ENCODE assay signal across 8 cellular contexts in the genomic region with DNA sequence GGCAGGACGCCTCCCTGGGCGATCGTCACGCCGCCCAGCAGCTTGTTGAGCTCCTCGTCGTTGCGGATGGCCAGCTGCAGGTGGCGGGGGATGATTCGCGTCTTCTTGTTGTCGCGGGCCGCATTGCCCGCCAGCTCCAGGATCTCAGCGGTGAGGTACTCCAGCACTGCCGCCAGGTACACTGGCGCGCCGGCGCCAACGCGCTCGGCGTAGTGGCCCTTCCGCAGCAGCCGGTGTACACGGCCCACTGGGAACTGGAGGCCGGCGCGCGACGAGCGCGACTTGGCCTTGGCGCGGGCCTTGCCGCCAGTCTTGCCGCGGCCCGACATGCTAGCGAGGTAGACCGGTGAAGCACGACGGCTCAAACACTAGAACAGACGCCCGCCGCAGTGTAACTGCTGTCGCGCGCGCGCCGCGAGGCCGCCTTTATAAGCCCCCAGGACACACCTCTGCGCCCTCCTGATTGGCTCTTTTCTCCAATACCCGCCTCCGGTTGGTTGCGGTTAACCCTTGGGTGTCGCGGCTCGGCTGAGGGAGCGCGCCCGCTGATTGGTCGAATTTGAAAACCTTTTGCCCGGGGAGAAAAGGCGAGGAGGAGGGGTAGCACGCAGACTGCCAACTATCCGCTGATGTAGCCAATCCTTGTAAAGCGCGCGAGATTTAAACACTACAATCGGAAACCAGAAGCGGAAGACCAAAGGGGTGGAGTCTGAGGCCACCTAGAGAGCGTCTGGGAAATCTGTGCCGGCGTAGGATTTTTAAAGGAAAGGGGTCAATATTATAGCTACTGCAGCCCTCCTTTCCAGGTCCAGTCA. TPM values are rescaled to one million over a fixed set of nuclear protein-coding genes. Genes with fewer than 3 reads are reported as not detected.
DNase-seq lines count a peak whose midpoint lies in the region; ATAC-seq and TF ChIP-seq lines count a peak whose summit lies in the region.

No MANE protein-coding gene starts in this region.

- peak overlapping the region; percentile 81 for H3K18ac ChIP-seq in H9 (ENCODE audit: insufficient read length, low read depth, low read length)

- peak; percentile 79 for ATAC-seq in RWPE2 (ENCODE audit: low read depth)
- ATAC-seq in natural killer cell: peak; percentile 80 to 92 (median 86)

- H4K5ac ChIP-seq in H9 (ENCODE audit: insufficient read length, low read depth, low read length): no peak overlapping the region

- H3K4me1 Mint-ChIP-seq in H9: peaks cover 32 to 33% of the 10 kb centered on the region in 2 experiments
- H3K4me1 Mint-ChIP-seq in natural killer cell: peaks cover 34 to 43% of the 10 kb centered on the region in 2 donors

- peak overlapping the region; percentile 95 to 97 (median 96); a peak in 6 of 7 replicates for H3K27ac Mint-ChIP-seq in H9
- peak overlapping the region; percentile 95 to 96 for H3K27ac Mint-ChIP-seq in natural killer cell

- H2BK20ac ChIP-seq in H9 (ENCODE audit: low read depth, low read length, poor library complexity, severe bottlenecking): no peak overlapping the region

- no CpG with 5 or more reads among the region's 79 CpGs for WGBS in H9 (ENCODE audit: extremely low coverage, insufficient read length, low lambda C conversion rate)

- H3K9me2 ChIP-seq in Loucy (replicated peaks; ENCODE audit: low read depth, low read length): no peaks in the 10 kb centered on the region

- peak overlapping the region; percentile 95 for H3K14ac ChIP-seq in H9 (ENCODE audit: insufficient read depth, low read length)

- H4K8ac ChIP-seq in H9 (replicated peaks; ENCODE audit: insufficient read length, low read depth, low read length): no peak overlapping the region

- H3K4me3 Mint-ChIP-seq in H9 (peak overlapping the region; percentile 92 to 96), natural killer cell (peak overlapping the region; percentile 91)

- no peaks in the 10 kb centered on the region for H3K4me1 ChIP-seq in ES-I3 (ENCODE audit: insufficient read depth, low read length)
- no peaks in the 10 kb centered on the region; the same call in 1 of the 2 replicates for H3K4me1 ChIP-seq in H9 (ENCODE audit: insufficient read depth, low read length)
- H3K4me1 ChIP-seq in Loucy (ENCODE audit: insufficient read depth, low read length, poor library complexity, severe bottlenecking): peaks cover 39% of the 10 kb centered on the region
- no peaks in the 10 kb centered on the region for H3K4me1 ChIP-seq in RWPE2 (ENCODE audit: insufficient read depth, poor library complexity, severe bottlenecking)

- H4K20me1 ChIP-seq in H9 (ENCODE audit: control insufficient read depth, insufficient read depth, insufficient read length) (no peaks in the 10 kb centered on the region), Loucy (ENCODE audit: insufficient read depth, low read length, poor library complexity, severe bottlenecking) (peaks cover 35% of the 10 kb centered on the region)

- H4K91ac ChIP-seq in H9 (ENCODE audit: insufficient read length, low read depth, low read length): no peak overlapping the region

- DNase-seq in H9: peak; percentile 100
- DNase-seq in RWPE2 (ENCODE audit: low spot score): peak; percentile 99
- peak; percentile 99 for DNase-seq in activated effector memory CD4-positive, alpha-beta T cell treated with Interleukin-2 at 50 U/mL for 16 hours
- DNase-seq in fibroblast of pulmonary artery (ENCODE audit: low read depth): peak; percentile 100
- DNase-seq in natural killer cell: peak; percentile 99
- DNase-seq in stimulated activated naive CD4-positive, alpha-beta T cell (lab: John Stamatoyannopoulos, UW): peak; percentile 99 to 100 (median 100)

- H3K4ac ChIP-seq in H9 (ENCODE audit: low read depth, low read length): no peak overlapping the region; the same call in 1 of the 2 replicates

- H2BK12ac ChIP-seq in H9 (ENCODE audit: insufficient read length, low read depth, low read length): no peak overlapping the region

- H3K9me3 Mint-ChIP-seq in H9 (no peaks in the 10 kb centered on the region; a peak in 1 of 5 replicates), natural killer cell (no peaks in the 10 kb centered on the region)

- H3K79me1 ChIP-seq in H9 (ENCODE audit: insufficient read depth, low read depth, low read length, poor library complexity, severe bottlenecking): no peaks in the 10 kb centered on the region

- H3K9ac ChIP-seq in ES-I3 (ENCODE audit: low read depth, low read length) (peak overlapping the region; percentile 92), H9 (ENCODE audit: extremely low read depth, insufficient read length, low read length) (peak overlapping the region; percentile 95), Loucy (ENCODE audit: low read depth, low read length, poor library complexity, severe bottlenecking) (peak overlapping the region; percentile 100)

- intact Hi-C loops in natural killer cell (cut with micrococcal nuclease): loop anchor here (1.0 to 2.0 kb wide), 6 partner anchors 10 to 166 kb away; a partner anchor contains a TSS

- H3K27ac ChIP-seq in H9 (ENCODE audit: insufficient read length, low read depth, low read length) (no peak overlapping the region), RWPE2 (ENCODE audit: poor library complexity, severe bottlenecking) (peak overlapping the region; percentile 77)

- peaks cover 19% of the 10 kb centered on the region; the same call in 1 of the 2 replicates for H3K36me3 ChIP-seq in ES-I3 (ENCODE audit: insufficient read depth, low read length)
- H3K36me3 ChIP-seq in Loucy (ENCODE audit: insufficient read depth, low read length): peaks cover 42% of the 10 kb centered on the region
- H3K36me3 ChIP-seq in RWPE2 (ENCODE audit: low read depth): peaks cover 58% of the 10 kb centered on the region

- peaks cover 13% of the 10 kb centered on the region for H3K23me2 ChIP-seq in H9 (ENCODE audit: insufficient read length, low read depth, low read length, poor library complexity, severe bottlenecking)

- H2AFZ ChIP-seq in H9 (ENCODE audit: low read length) (no peak overlapping the region), Loucy (ENCODE audit: low read length) (no peak overlapping the region)

- TF ChIP-seq CTCF in H9 (conservative IDR thresholded peaks at IDR 0.05): peak; percentile 27; the same call in 1 of the 3 replicates
- TF ChIP-seq CTCF in Loucy (conservative IDR thresholded peaks at IDR 0.05; ENCODE audit: low read length): 0 out of 2 replicates have a peak, but pooled peaks have one; percentile 11
- peak; percentile 55 for TF ChIP-seq CTCF in RWPE2 (IDR thresholded peaks at IDR 0.05; ENCODE audit: poor library complexity, severe bottlenecking)
- TF ChIP-seq CTCF in fibroblast of pulmonary artery (IDR thresholded peaks at IDR 0.05; ENCODE audit: low read length, missing control alignments): no peak
- peak; percentile 3 for TF ChIP-seq CTCF in natural killer cell (IDR thresholded peaks at IDR 0.05)

- H2BK15ac ChIP-seq in H9 (ENCODE audit: low read depth, low read length): no peak overlapping the region

- H3K4me2 ChIP-seq in H9 (ENCODE audit: insufficient read depth, insufficient read length, low read length) (peak overlapping the region; percentile 44), Loucy (ENCODE audit: low read depth, low read length, poor library complexity, severe bottlenecking) (peak overlapping the region; percentile 95)

- H3K4me3 ChIP-seq in Loucy (ENCODE audit: low read length, poor library complexity, severe bottlenecking): peak overlapping the region; percentile 82
- peak overlapping the region; percentile 98 for H3K4me3 ChIP-seq in RWPE2 (ENCODE audit: severe bottlenecking)
- H3K4me3 ChIP-seq in fibroblast of pulmonary artery (replicated peaks; ENCODE audit: low read depth, low read length): peak overlapping the region; percentile 73

- H3K36me3 Mint-ChIP-seq in H9 (ENCODE audit: insufficient read depth in 1 of 3, low read depth in 3 of 3) (peaks cover 39 to 65% (median 54%) of the 10 kb centered on the region in 3 experiments), natural killer cell (peaks cover 7% of the 10 kb centered on the region)

- no peak overlapping the region for H2BK120ac ChIP-seq in H9 (ENCODE audit: low read depth, low read length, poor library complexity, severe bottlenecking)

- no peak overlapping the region for H3T11ph ChIP-seq in H9 (ENCODE audit: low read length)

- no peak overlapping the region for H3K23ac ChIP-seq in H9 (ENCODE audit: insufficient read length, low read depth, low read length)

- no peak overlapping the region for H2BK5ac ChIP-seq in H9 (ENCODE audit: insufficient read length, low read length)

- H3F3A ChIP-seq in Loucy (ENCODE audit: low read depth): peaks cover 12% of the 10 kb centered on the region

- no peak overlapping the region for H3K56ac ChIP-seq in H9 (ENCODE audit: insufficient read length, low read depth, low read length)

- H3K79me2 ChIP-seq in H9 (ENCODE audit: insufficient read depth, low read length) (peaks cover 20% of the 10 kb centered on the region; the same call in 1 of the 2 replicates), Loucy (ENCODE audit: insufficient read depth, low read length) (peaks cover 88% of the 10 kb centered on the region)

- H3K9me3 ChIP-seq in ES-I3 (ENCODE audit: control insufficient read depth, insufficient read depth, low read length) (no peaks in the 10 kb centered on the region), H9 (ENCODE audit: control insufficient read depth, low read depth, low read length) (no peaks in the 10 kb centered on the region), Loucy (ENCODE audit: insufficient read depth, low read depth, low read length) (no peaks in the 10 kb centered on the region), RWPE2 (ENCODE audit: severe bottlenecking) (no peaks in the 10 kb centered on the region)

- no peaks in the 10 kb centered on the region for H3K27me3 Mint-ChIP-seq in H9 (ENCODE audit: low read depth)
- no peaks in the 10 kb centered on the region for H3K27me3 Mint-ChIP-seq in natural killer cell (ENCODE audit: low read depth in 2 of 2)

- H3K27me3 ChIP-seq in H9 (ENCODE audit: insufficient read depth, low read length): no peaks in the 10 kb centered on the region
- H3K27me3 ChIP-seq in Loucy (ENCODE audit: insufficient read depth, low read length, poor library complexity, severe bottlenecking): peaks cover 15% of the 10 kb centered on the region
- H3K27me3 ChIP-seq in RWPE2 (ENCODE audit: insufficient read depth, poor library complexity, severe bottlenecking): no peaks in the 10 kb centered on the region

- no peak overlapping the region for H2AK5ac ChIP-seq in H9 (ENCODE audit: insufficient read length, low read length)

RNA-seq across cellular contexts. Expression of a gene that starts 6.4 kb away (rescaled TPM):
- total RNA-seq in H9 (2021) (43.6 and 44.5 TPM in 2 replicates), natural killer cell (10 to 100 TPM; 20.5 to 28.5 (median 24.4) TPM)

RNA-seq across cellular contexts. Expression of a gene that starts 10.6 kb away (rescaled TPM):
- 57.2 and 57.7 TPM in 2 replicates for total RNA-seq in H9 (2021)
- 10 to 100 TPM in 1 of 3 donors, 1 to 10 TPM in 2; 6.1 to 10.1 (median 6.7) TPM for total RNA-seq in natural killer cell

RNA-seq across cellular contexts. Expression of a gene that starts 11.9 kb away (rescaled TPM):
- total RNA-seq in H9 (2021) (5.5 and 5.6 TPM in 2 replicates), natural killer cell (10 to 100 TPM; 20.3 to 27.7 (median 25.6) TPM)

RNA-seq across cellular contexts. Expression of a gene that starts 26.1 kb away (rescaled TPM):
- total RNA-seq in H9 (2021) (42.1 and 42.4 TPM in 2 replicates), natural killer cell (10 to 100 TPM; 30.2 to 38.2 (median 31.5) TPM)

RNA-seq across cellular contexts. Expression of a gene that starts 27.7 kb away (rescaled TPM):
- total RNA-seq in H9 (2021) (17.5 and 18.6 TPM in 2 replicates), natural killer cell (100 to 1,000 TPM in 1 of 3 donors, 10 to 100 TPM in 2; 91.4 to 101 (median 91.7) TPM)
